In genomic region chr6:37513155-37513554, GRCh38 we compare ENCODE assay signal across 1 cellular context.
TF ChIP-seq lines count a peak whose summit lies in the region.

No MANE protein-coding gene starts in this region.

TF ChIP-seq in GM23338, 12 proteins besides CTCF, POLR2A, EP300 and RAD21 (continued from another document):
- TF ChIP-seq ZNF331 (CRISPR knock-in tag; IDR thresholded peaks at IDR 0.05; ENCODE audit: low read depth) = no peak
- TF ChIP-seq ZNF114 (CRISPR knock-in tag; IDR thresholded peaks at IDR 0.05) = no peak
- TF ChIP-seq POLR2AphosphoS5 (IDR thresholded peaks at IDR 0.05; ENCODE audit: low read depth) = no peak
- no peak for TF ChIP-seq NANOG (IDR thresholded peaks at IDR 0.05; ENCODE audit: borderline replicate concordance)
